In the genomic region with DNA sequence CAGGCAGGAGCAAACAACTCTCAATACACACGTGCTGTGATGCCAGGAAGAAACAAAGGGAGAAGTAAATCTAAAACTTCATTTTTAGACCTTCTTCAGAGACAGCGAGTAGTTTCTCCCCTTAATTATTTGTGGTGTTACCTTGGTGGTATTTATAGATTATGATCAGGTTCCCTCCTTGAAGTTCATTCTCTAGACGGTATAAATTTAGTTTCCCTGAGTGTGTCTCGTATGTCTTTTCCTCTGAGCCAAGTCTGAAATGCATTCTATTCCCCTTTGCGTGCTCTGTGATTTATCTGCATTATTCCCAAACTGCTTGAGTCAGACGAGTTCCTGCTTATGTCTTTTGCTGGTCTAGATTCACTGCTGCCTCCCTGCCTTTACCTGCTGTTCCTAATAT, we compare ENCODE assay signal across 2 cellular contexts.
TF ChIP-seq lines count a peak whose summit lies in the region.

No MANE protein-coding gene starts in this region.

TF ChIP-seq in GM23338, 12 proteins besides CTCF, POLR2A, EP300 and RAD21 (continues in another document):
- no peak for TF ChIP-seq EZH2phosphoT487 (IDR thresholded peaks at IDR 0.05; ENCODE audit: unreplicated experiment)
- TF ChIP-seq, protein P1, sequence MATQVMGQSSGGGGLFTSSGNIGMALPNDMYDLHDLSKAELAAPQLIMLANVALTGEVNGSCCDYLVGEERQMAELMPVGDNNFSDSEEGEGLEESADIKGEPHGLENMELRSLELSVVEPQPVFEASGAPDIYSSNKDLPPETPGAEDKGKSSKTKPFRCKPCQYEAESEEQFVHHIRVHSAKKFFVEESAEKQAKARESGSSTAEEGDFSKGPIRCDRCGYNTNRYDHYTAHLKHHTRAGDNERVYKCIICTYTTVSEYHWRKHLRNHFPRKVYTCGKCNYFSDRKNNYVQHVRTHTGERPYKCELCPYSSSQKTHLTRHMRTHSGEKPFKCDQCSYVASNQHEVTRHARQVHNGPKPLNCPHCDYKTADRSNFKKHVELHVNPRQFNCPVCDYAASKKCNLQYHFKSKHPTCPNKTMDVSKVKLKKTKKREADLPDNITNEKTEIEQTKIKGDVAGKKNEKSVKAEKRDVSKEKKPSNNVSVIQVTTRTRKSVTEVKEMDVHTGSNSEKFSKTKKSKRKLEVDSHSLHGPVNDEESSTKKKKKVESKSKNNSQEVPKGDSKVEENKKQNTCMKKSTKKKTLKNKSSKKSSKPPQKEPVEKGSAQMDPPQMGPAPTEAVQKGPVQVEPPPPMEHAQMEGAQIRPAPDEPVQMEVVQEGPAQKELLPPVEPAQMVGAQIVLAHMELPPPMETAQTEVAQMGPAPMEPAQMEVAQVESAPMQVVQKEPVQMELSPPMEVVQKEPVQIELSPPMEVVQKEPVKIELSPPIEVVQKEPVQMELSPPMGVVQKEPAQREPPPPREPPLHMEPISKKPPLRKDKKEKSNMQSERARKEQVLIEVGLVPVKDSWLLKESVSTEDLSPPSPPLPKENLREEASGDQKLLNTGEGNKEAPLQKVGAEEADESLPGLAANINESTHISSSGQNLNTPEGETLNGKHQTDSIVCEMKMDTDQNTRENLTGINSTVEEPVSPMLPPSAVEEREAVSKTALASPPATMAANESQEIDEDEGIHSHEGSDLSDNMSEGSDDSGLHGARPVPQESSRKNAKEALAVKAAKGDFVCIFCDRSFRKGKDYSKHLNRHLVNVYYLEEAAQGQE (IDR thresholded peaks at IDR 0.05; ENCODE audit: unreplicated experiment), result no peak
- TF ChIP-seq, protein P2, sequence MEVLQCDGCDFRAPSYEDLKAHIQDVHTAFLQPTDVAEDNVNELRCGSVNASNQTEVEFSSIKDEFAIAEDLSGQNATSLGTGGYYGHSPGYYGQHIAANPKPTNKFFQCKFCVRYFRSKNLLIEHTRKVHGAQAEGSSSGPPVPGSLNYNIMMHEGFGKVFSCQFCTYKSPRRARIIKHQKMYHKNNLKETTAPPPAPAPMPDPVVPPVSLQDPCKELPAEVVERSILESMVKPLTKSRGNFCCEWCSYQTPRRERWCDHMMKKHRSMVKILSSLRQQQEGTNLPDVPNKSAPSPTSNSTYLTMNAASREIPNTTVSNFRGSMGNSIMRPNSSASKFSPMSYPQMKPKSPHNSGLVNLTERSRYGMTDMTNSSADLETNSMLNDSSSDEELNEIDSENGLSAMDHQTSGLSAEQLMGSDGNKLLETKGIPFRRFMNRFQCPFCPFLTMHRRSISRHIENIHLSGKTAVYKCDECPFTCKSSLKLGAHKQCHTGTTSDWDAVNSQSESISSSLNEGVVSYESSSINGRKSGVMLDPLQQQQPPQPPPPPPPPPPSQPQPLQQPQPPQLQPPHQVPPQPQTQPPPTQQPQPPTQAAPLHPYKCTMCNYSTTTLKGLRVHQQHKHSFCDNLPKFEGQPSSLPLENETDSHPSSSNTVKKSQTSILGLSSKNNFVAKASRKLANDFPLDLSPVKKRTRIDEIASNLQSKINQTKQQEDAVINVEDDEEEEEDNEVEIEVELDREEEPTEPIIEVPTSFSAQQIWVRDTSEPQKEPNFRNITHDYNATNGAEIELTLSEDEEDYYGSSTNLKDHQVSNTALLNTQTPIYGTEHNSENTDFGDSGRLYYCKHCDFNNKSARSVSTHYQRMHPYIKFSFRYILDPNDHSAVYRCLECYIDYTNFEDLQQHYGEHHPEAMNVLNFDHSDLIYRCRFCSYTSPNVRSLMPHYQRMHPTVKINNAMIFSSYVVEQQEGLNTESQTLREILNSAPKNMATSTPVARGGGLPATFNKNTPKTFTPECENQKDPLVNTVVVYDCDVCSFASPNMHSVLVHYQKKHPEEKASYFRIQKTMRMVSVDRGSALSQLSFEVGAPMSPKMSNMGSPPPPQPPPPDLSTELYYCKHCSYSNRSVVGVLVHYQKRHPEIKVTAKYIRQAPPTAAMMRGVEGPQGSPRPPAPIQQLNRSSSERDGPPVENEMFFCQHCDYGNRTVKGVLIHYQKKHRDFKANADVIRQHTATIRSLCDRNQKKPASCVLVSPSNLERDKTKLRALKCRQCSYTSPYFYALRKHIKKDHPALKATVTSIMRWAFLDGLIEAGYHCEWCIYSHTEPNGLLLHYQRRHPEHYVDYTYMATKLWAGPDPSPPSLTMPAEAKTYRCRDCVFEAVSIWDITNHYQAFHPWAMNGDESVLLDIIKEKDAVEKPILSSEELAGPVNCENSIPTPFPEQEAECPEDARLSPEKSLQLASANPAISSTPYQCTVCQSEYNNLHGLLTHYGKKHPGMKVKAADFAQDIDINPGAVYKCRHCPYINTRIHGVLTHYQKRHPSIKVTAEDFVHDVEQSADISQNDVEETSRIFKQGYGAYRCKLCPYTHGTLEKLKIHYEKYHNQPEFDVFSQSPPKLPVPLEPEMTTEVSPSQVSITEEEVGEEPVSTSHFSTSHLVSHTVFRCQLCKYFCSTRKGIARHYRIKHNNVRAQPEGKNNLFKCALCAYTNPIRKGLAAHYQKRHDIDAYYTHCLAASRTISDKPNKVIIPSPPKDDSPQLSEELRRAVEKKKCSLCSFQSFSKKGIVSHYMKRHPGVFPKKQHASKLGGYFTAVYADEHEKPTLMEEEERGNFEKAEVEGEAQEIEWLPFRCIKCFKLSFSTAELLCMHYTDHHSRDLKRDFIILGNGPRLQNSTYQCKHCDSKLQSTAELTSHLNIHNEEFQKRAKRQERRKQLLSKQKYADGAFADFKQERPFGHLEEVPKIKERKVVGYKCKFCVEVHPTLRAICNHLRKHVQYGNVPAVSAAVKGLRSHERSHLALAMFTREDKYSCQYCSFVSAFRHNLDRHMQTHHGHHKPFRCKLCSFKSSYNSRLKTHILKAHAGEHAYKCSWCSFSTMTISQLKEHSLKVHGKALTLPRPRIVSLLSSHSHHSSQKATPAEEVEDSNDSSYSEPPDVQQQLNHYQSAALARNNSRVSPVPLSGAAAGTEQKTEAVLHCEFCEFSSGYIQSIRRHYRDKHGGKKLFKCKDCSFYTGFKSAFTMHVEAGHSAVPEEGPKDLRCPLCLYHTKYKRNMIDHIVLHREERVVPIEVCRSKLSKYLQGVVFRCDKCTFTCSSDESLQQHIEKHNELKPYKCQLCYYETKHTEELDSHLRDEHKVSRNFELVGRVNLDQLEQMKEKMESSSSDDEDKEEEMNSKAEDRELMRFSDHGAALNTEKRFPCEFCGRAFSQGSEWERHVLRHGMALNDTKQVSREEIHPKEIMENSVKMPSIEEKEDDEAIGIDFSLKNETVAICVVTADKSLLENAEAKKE (CRISPR knock-in tag; IDR thresholded peaks at IDR 0.05), result no peak
- no peak for TF ChIP-seq ZNF114 (CRISPR knock-in tag; IDR thresholded peaks at IDR 0.05)
- no peak for TF ChIP-seq STAT1 (IDR thresholded peaks at IDR 0.05; ENCODE audit: unreplicated experiment)
- TF ChIP-seq NANOG (IDR thresholded peaks at IDR 0.05; ENCODE audit: borderline replicate concordance), result no peak
- TF ChIP-seq CREB1 (CRISPR knock-in tag; IDR thresholded peaks at IDR 0.05; ENCODE audit: low read depth), result no peak
- TF ChIP-seq EZH2 (IDR thresholded peaks at IDR 0.05; ENCODE audit: low read depth, unreplicated experiment), result no peak
- no peak for TF ChIP-seq ZNF331 (CRISPR knock-in tag; IDR thresholded peaks at IDR 0.05; ENCODE audit: low read depth)
- no peak for TF ChIP-seq POLR2AphosphoS5 (IDR thresholded peaks at IDR 0.05; ENCODE audit: low read depth)
- TF ChIP-seq JUNB (IDR thresholded peaks at IDR 0.05; ENCODE audit: unreplicated experiment), result no peak

TF ChIP-seq in IMR-90, 13 proteins besides CTCF, POLR2A, EP300 and RAD21:
- TF ChIP-seq ELK1 (IDR thresholded peaks at IDR 0.05; ENCODE audit: borderline replicate concordance, low read depth, low read length), result no peak
- no peak for TF ChIP-seq RFX5 (IDR thresholded peaks at IDR 0.05; ENCODE audit: low read depth, low read length)
- no peak for TF ChIP-seq NFE2L2 (IDR thresholded peaks at IDR 0.05; ENCODE audit: low read depth, low read length)
- TF ChIP-seq CEBPB (IDR thresholded peaks at IDR 0.05; ENCODE audit: low read depth, low read length), result no peak
- no peak for TF ChIP-seq MAZ (IDR thresholded peaks at IDR 0.05; ENCODE audit: borderline replicate concordance, low read depth, low read length)
- TF ChIP-seq RCOR1 (IDR thresholded peaks at IDR 0.05; ENCODE audit: insufficient replicate concordance, low read length), result no peak
- TF ChIP-seq MAFK (IDR thresholded peaks at IDR 0.05; ENCODE audit: low read depth, low read length), result no peak
- TF ChIP-seq SMC3 (IDR thresholded peaks at IDR 0.05; ENCODE audit: low read depth, low read length), result no peak
- no peak for TF ChIP-seq CHD1 (IDR thresholded peaks at IDR 0.05; ENCODE audit: low read depth, low read length)
- TF ChIP-seq FOS (IDR thresholded peaks at IDR 0.05; ENCODE audit: low read depth, low read length), result no peak
- no peak for TF ChIP-seq BHLHE40 (IDR thresholded peaks at IDR 0.05; ENCODE audit: low read depth, low read length)
- no peak for TF ChIP-seq MXI1 (IDR thresholded peaks at IDR 0.05; ENCODE audit: borderline replicate concordance, low read depth, low read length)
- TF ChIP-seq USF2 (IDR thresholded peaks at IDR 0.05; ENCODE audit: low read depth, low read length), result no peak
